Comparison of ENCODE assay signal across 14 cellular contexts in genomic region chr2:208501217-208501616, GRCh38.
DNase-seq lines count a peak whose midpoint lies in the region; ATAC-seq and FAIRE-seq lines count a peak whose summit lies in the region.
"Had no signal": no experiment of that assay in that cellular context is flagged by ENCODE, and none has a peak within 500 bp of the region (broad histone marks: within the 10 kb centered on the region; RNA-seq: fewer than 3 reads in every experiment).

No MANE protein-coding gene starts in this region.

- H3K9me3 ChIP-seq in small intestine (ENCODE audit: control insufficient read depth, low read depth): no peaks in the 10 kb centered on the region
- H3K9me3 ChIP-seq: upper lobe of right lung had no signal

- no peak overlapping the region for H3K4me3 ChIP-seq in small intestine (ENCODE audit: low read depth in 1 of 2, low read length in 2 of 2)
- H3K4me3 ChIP-seq: lung, upper lobe of right lung had no signal

- 11 to 33% (median 22%) methylated on average over 7 of the region's 7 CpGs for WGBS in small intestine, 3 donors

- H3K27ac ChIP-seq in small intestine (ENCODE audit: low read depth in 1 of 2, low read length in 1 of 2): no peak overlapping the region
- H3K27ac ChIP-seq: upper lobe of right lung had no signal

- H3K4me1 Mint-ChIP-seq in activated naive CD8-positive, alpha-beta T cell treated with anti-CD3 and anti-CD28 coated beads, Interleukin-2, amount 50 U/mL, for 24 hours: no peaks in the 10 kb centered on the region

- DNase-seq in NCI-H146 (lab: John Stamatoyannopoulos, UW): peak; percentile 16
- no peak for DNase-seq in NCI-H146 treated with DMSO at 0.1 percent for 48 hours (lab: John Stamatoyannopoulos, UW; ENCODE audit: unreplicated experiment)
- peak; percentile 95 for DNase-seq in NCI-H748 treated with DMSO at 0.1 percent for 48 hours (lab: John Stamatoyannopoulos, UW)
- DNase-seq in iPS DF 4.7 (ENCODE audit: extremely low read depth, low spot score): peak; percentile 22
- DNase-seq in small intestine: peak; percentile 71
- no peak for DNase-seq in activated CD4-positive, alpha-beta T cell treated with anti-CD3 and anti-CD28 coated beads, Interleukin-2, amount 50 U/mL, for 4 hours
- no peak for DNase-seq in activated naive CD8-positive, alpha-beta T cell treated with anti-CD3 and anti-CD28 coated beads, Interleukin-2, amount 50 U/mL, for 24 hours
- DNase-seq: 8988T; activated T-cell treated with anti-CD3 and anti-CD28 coated beads, Interleukin-2, amount 50 U/mL, for 48 hours; DND-41; upper lobe of right lung had no signal

- H3K9me3 Mint-ChIP-seq in activated naive CD8-positive, alpha-beta T cell treated with anti-CD3 and anti-CD28 coated beads, Interleukin-2, amount 50 U/mL, for 24 hours: no peaks in the 10 kb centered on the region

- H3K4me3 Mint-ChIP-seq in activated naive CD8-positive, alpha-beta T cell treated with anti-CD3 and anti-CD28 coated beads, Interleukin-2, amount 50 U/mL, for 24 hours: no peak overlapping the region

- no peaks in the 10 kb centered on the region for H3K27me3 ChIP-seq in small intestine (ENCODE audit: control insufficient read depth in 2 of 2, insufficient read depth in 2 of 2, low read length in 2 of 2)
- H3K27me3 ChIP-seq: upper lobe of right lung had no signal

- FAIRE-seq in small intestine (lab: Jason Lieb, UNC): no peak
- FAIRE-seq: RCC 7860 had no signal

- no peak for ATAC-seq in activated naive CD8-positive, alpha-beta T cell treated with anti-CD3 and anti-CD28 coated beads, Interleukin-2, amount 50 U/mL, for 24 hours
- no peak for ATAC-seq in HG02678 (IDR thresholded peaks at IDR 0.05; ENCODE audit: unreplicated experiment)
- ATAC-seq: upper lobe of right lung had no signal

- peaks cover 0 to 2% of the 10 kb centered on the region in 2 donors for H3K4me1 ChIP-seq in small intestine (ENCODE audit: control insufficient read depth in 2 of 2, insufficient read depth in 1 of 2, low read depth in 1 of 2, low read length in 1 of 2)
- H3K4me1 ChIP-seq: upper lobe of right lung had no signal

- H3K36me3 Mint-ChIP-seq in activated naive CD8-positive, alpha-beta T cell treated with anti-CD3 and anti-CD28 coated beads, Interleukin-2, amount 50 U/mL, for 24 hours (ENCODE audit: low read depth): no peaks in the 10 kb centered on the region

- no peaks in the 10 kb centered on the region for H3K36me3 ChIP-seq in small intestine (ENCODE audit: control insufficient read depth in 2 of 2, insufficient read depth in 2 of 2, low read length in 2 of 2)
- H3K36me3 ChIP-seq: upper lobe of right lung had no signal

- no peak overlapping the region for H3K27ac Mint-ChIP-seq in activated naive CD8-positive, alpha-beta T cell treated with anti-CD3 and anti-CD28 coated beads, Interleukin-2, amount 50 U/mL, for 24 hours

- no peaks in the 10 kb centered on the region for H3K27me3 Mint-ChIP-seq in activated naive CD8-positive, alpha-beta T cell treated with anti-CD3 and anti-CD28 coated beads, Interleukin-2, amount 50 U/mL, for 24 hours

Comparison
In these comparisons a context has a peak if more than half of its experiments do, and no peak if none do; other contexts are left out.
1. DNase-seq: peak in NCI-H146 (single experiment), NCI-H748 treated with DMSO at 0.1 percent for 48 hours (single experiment), iPS DF 4.7 (single experiment) and small intestine (single experiment); none in NCI-H146 treated with DMSO at 0.1 percent for 48 hours (single experiment), activated CD4-positive, alpha-beta T cell treated with anti-CD3 and anti-CD28 coated beads, Interleukin-2, amount 50 U/mL, for 4 hours (0 of 2) and activated naive CD8-positive, alpha-beta T cell treated with anti-CD3 and anti-CD28 coated beads, Interleukin-2, amount 50 U/mL, for 24 hours (single experiment).